In genomic region chr14:75835156-75836141, GRCh38 we compare ENCODE assay signal across 27 cellular contexts.
DNase-seq lines count a peak whose midpoint lies in the region; ATAC-seq, FAIRE-seq and TF ChIP-seq lines count a peak whose summit lies in the region.
"Had no signal": no experiment of that assay in that cellular context is flagged by ENCODE, and none has a peak within 500 bp of the region (broad histone marks: within the 10 kb centered on the region; RNA-seq: fewer than 3 reads in every experiment).

No MANE protein-coding gene starts in this region.

- 0 out of 2 replicates have a peak overlapping the region, but pooled peaks have one; percentile 4 for H3K4me2 ChIP-seq in HepG2 (ENCODE audit: low read depth, low read length)
- no peak overlapping the region for H3K4me2 ChIP-seq in PC-3 (ENCODE audit: low read length)
- H3K4me2 ChIP-seq in astrocyte (ENCODE audit: low read length) = no peak overlapping the region

- WGBS in HepG2 (ENCODE audit: low lambda C conversion rate) = 89% methylated on average over 1 of the region's 1 CpG
- 100% methylated on average over 1 of the region's 1 CpG for WGBS in right lobe of liver (ENCODE audit: insufficient coverage, low coverage, low lambda C conversion rate, missing lambda C conversion rate)
- 91 to 96% (median 93%) methylated on average over 1 of the region's 1 CpG for WGBS in small intestine, 3 donors
- WGBS in body of pancreas, 2 donors = 96 to 100% methylated on average over 1 of the region's 1 CpG
- WGBS in esophagus muscularis mucosa = 96% methylated on average over 1 of the region's 1 CpG

- no peak overlapping the region for H3K27ac Mint-ChIP-seq in astrocyte (ENCODE audit: unreplicated experiment)
- H3K27ac Mint-ChIP-seq: T-helper 17 cell had no signal

- ATAC-seq in HepG2 (peak; percentile 41), right lobe of liver (no peak), PC-3 (no peak), body of pancreas (no peak)
- ATAC-seq: T-helper 17 cell had no signal

- H3K9me3 ChIP-seq in HepG2 (ENCODE audit: low read length) (no peaks in the 10 kb centered on the region), right lobe of liver (no peaks in the 10 kb centered on the region), PC-3 (ENCODE audit: low read length) (no peaks in the 10 kb centered on the region), astrocyte (ENCODE audit: insufficient read depth, low read depth, low read length) (no peaks in the 10 kb centered on the region), small intestine (ENCODE audit: control insufficient read depth, low read depth) (no peaks in the 10 kb centered on the region), body of pancreas (no peaks in the 10 kb centered on the region), esophagus muscularis mucosa (no peaks in the 10 kb centered on the region)
- H3K9me3 ChIP-seq: HAP-1 had no signal

- no peak for TF ChIP-seq RAD21 in HepG2 (CRISPR knock-in tag; IDR thresholded peaks at IDR 0.05)

- POLR2A ChIA-PET in HepG2 (lab: Yijun Ruan, JAX) (no interaction called here), PC-3 (lab: Charles Lee; ENCODE audit: unreplicated experiment) (no interaction called here)

- H3K27ac ChIP-seq in HepG2 (ENCODE audit: extremely low read length, insufficient read depth, low read length) (no peak overlapping the region), right lobe of liver (no peak overlapping the region), PC-3 (ENCODE audit: low read length) (no peak overlapping the region), astrocyte (ENCODE audit: low read depth, low read length) (no peak overlapping the region), small intestine (ENCODE audit: low read depth in 1 of 2, low read length in 1 of 2) (no peak overlapping the region), body of pancreas (no peak overlapping the region), esophagus muscularis mucosa (replicated peaks in 1 of 4) (no peak overlapping the region)
- H3K27ac ChIP-seq: RWPE1 had no signal

- H3K4me3 Mint-ChIP-seq in astrocyte (ENCODE audit: unreplicated experiment) = no peak overlapping the region
- H3K4me3 Mint-ChIP-seq: CD4-positive, CD25-positive, alpha-beta regulatory T cell; T-helper 17 cell had no signal

- no TSS peak for BruUV-seq in HepG2 (replicated peaks; lab: Mats Ljungman, UMichigan)
- BruUV-seq in PC-3 (replicated peaks; lab: Mats Ljungman, UMichigan) = no TSS peak

- H3K4me3 ChIP-seq in HepG2 (replicated peaks in 1 of 3; ENCODE audit: insufficient read depth in 1 of 3, low read depth in 2 of 3, low read length in 3 of 3) (no peak overlapping the region), right lobe of liver (no peak overlapping the region), PC-3 (ENCODE audit: low read length) (no peak overlapping the region), astrocyte (ENCODE audit: insufficient read depth, low read depth, low read length) (no peak overlapping the region), small intestine (ENCODE audit: low read depth in 1 of 2, low read length in 2 of 2) (no peak overlapping the region), body of pancreas (no peak overlapping the region), esophagus muscularis mucosa (no peak overlapping the region)
- H3K4me3 ChIP-seq: HAP-1 had no signal

- CTCF ChIA-PET in HepG2 (lab: Yijun Ruan, JAX; ENCODE audit: low intra/inter-chr PET ratio, low total read pairs) = no interaction called here
- CTCF ChIA-PET in PC-3 (lab: Charles Lee) = interaction anchor here (1.0 kb wide), 1 partner anchor 32 kb away, joined by 4 read pairs; no protein-coding TSS in a partner anchor

- in situ Hi-C loops in HepG2 (cut with HindIII; ENCODE audit: extremely low pct_ligation_motif_present, low pct_unique_long_range_greater_than_20kb) = no loop called here

- TF ChIP-seq CTCF in HepG2 (CRISPR knock-in tag; IDR thresholded peaks at IDR 0.05) = no peak
- no peak for TF ChIP-seq CTCF in right lobe of liver (IDR thresholded peaks at IDR 0.05)
- TF ChIP-seq CTCF in PC-3 (conservative IDR thresholded peaks at IDR 0.05; ENCODE audit: low read depth, low read length) = peak; percentile 34; the same call in 1 of the 2 replicates
- TF ChIP-seq CTCF in astrocyte (IDR thresholded peaks at IDR 0.05; ENCODE audit: insufficient read depth, low read depth, low read length) = no peak
- TF ChIP-seq CTCF in body of pancreas (IDR thresholded peaks at IDR 0.05) = no peak
- TF ChIP-seq CTCF in esophagus muscularis mucosa (IDR thresholded peaks at IDR 0.05) = no peak

- TF ChIP-seq POLR2A in HepG2 (IDR thresholded peaks at IDR 0.05; ENCODE audit: insufficient read depth in 1 of 2, low read depth in 2 of 2, low read length in 2 of 2) (no peak), right lobe of liver (IDR thresholded peaks at IDR 0.05) (no peak), body of pancreas (IDR thresholded peaks at IDR 0.05) (no peak), esophagus muscularis mucosa (IDR thresholded peaks at IDR 0.05; ENCODE audit: low read depth) (no peak)

- H3K27me3 Mint-ChIP-seq in astrocyte (ENCODE audit: low read depth, unreplicated experiment) = no peaks in the 10 kb centered on the region
- H3K27me3 Mint-ChIP-seq: CD4-positive, CD25-positive, alpha-beta regulatory T cell; T-helper 17 cell had no signal

- H4K20me1 ChIP-seq in HepG2 (ENCODE audit: insufficient read depth, low read length) (no peaks in the 10 kb centered on the region), PC-3 (ENCODE audit: low read length) (no peaks in the 10 kb centered on the region), astrocyte (ENCODE audit: insufficient read depth, low read length) (no peaks in the 10 kb centered on the region)

- peaks cover 20% of the 10 kb centered on the region for H3K4me1 Mint-ChIP-seq in astrocyte (ENCODE audit: low read depth, unreplicated experiment)

- H3K27me3 ChIP-seq in HepG2 (ENCODE audit: control insufficient read depth in 1 of 2, insufficient read depth in 2 of 2, low read length in 2 of 2) (no peaks in the 10 kb centered on the region), right lobe of liver (no peaks in the 10 kb centered on the region), PC-3 (ENCODE audit: low read length) (no peaks in the 10 kb centered on the region), astrocyte (ENCODE audit: insufficient read depth, low read length) (no peaks in the 10 kb centered on the region), small intestine (ENCODE audit: control insufficient read depth in 2 of 2, insufficient read depth in 2 of 2, low read length in 2 of 2) (no peaks in the 10 kb centered on the region), body of pancreas (no peaks in the 10 kb centered on the region), esophagus muscularis mucosa (no peaks in the 10 kb centered on the region)

- H3K36me3 ChIP-seq in HepG2 (replicated peaks in 1 of 2; ENCODE audit: control insufficient read depth in 1 of 2, insufficient read depth in 2 of 2, low read length in 2 of 2) (no peaks in the 10 kb centered on the region), right lobe of liver (no peaks in the 10 kb centered on the region), PC-3 (ENCODE audit: low read depth, low read length) (0 out of 2 replicates have a peak, but pooled peaks cover 2% of the 10 kb centered on the region), astrocyte (ENCODE audit: insufficient read depth, low read length) (peaks cover 5% of the 10 kb centered on the region), small intestine (ENCODE audit: control insufficient read depth in 2 of 2, insufficient read depth in 2 of 2, low read length in 2 of 2) (no peaks in the 10 kb centered on the region), body of pancreas (replicated peaks in 1 of 2; ENCODE audit: insufficient read depth in 1 of 2, low read depth in 2 of 2) (no peaks in the 10 kb centered on the region), esophagus muscularis mucosa (no peaks in the 10 kb centered on the region)
- H3K36me3 ChIP-seq: HAP-1 had no signal

- H3K79me2 ChIP-seq in HepG2 (ENCODE audit: insufficient read depth, low read length) (no peaks in the 10 kb centered on the region), PC-3 (ENCODE audit: low read length) (no peaks in the 10 kb centered on the region), astrocyte (ENCODE audit: insufficient read depth, low read length) (no peaks in the 10 kb centered on the region)

- peaks cover 34% of the 10 kb centered on the region for H3K36me3 Mint-ChIP-seq in astrocyte (ENCODE audit: low read depth, unreplicated experiment)

- peaks cover 16% of the 10 kb centered on the region for H3K9me3 Mint-ChIP-seq in astrocyte (ENCODE audit: unreplicated experiment)

- H3K4me1 ChIP-seq in HepG2 (ENCODE audit: insufficient read depth, low read length) (peaks cover 28% of the 10 kb centered on the region), right lobe of liver (peaks cover 0 to 8% (median 3%) of the 10 kb centered on the region in 4 donors), PC-3 (ENCODE audit: insufficient read depth, low read length) (peaks cover 40% of the 10 kb centered on the region), astrocyte (ENCODE audit: insufficient read depth, low read length) (peaks cover 23% of the 10 kb centered on the region), small intestine (ENCODE audit: control insufficient read depth in 2 of 2, insufficient read depth in 1 of 2, low read depth in 1 of 2, low read length in 1 of 2) (no peaks in the 10 kb centered on the region), body of pancreas (peaks cover 31% of the 10 kb centered on the region), esophagus muscularis mucosa (peaks cover 4 to 30% (median 25%) of the 10 kb centered on the region in 4 donors)
- H3K4me1 ChIP-seq: HAP-1 had no signal

- TF ChIP-seq EP300 in HepG2 (IDR thresholded peaks at IDR 0.05; ENCODE audit: low read depth in 2 of 2, low read length in 2 of 2) (no peak), HepG2 (CRISPR knock-in tag; IDR thresholded peaks at IDR 0.05; ENCODE audit: borderline replicate concordance) (no peak), esophagus muscularis mucosa (IDR thresholded peaks at IDR 0.05) (no peak)

- no peaks in the 10 kb centered on the region for H3K9me2 ChIP-seq in PC-3 (replicated peaks; ENCODE audit: low read length)

- no peaks in the 10 kb centered on the region for H3F3A ChIP-seq in PC-3 (ENCODE audit: low read length, unreplicated experiment)

- peak; percentile 41 for DNase-seq in HepG2 (ENCODE audit: low spot score)
- DNase-seq in right lobe of liver = no peak
- no peak for DNase-seq in PC-3
- peak; percentile 55 for DNase-seq in astrocyte (ENCODE audit: low read depth)
- peak; percentile 84 for DNase-seq in small intestine
- DNase-seq in body of pancreas = no peak
- DNase-seq in esophagus muscularis mucosa (ENCODE audit: extremely low spot score) = no peak
- no peak for DNase-seq in nucleus accumbens (lab: John Stamatoyannopoulos, UW)
- DNase-seq: 8988T; ACHN; CD4-positive, CD25-positive, alpha-beta regulatory T cell; COR-L47; GF-D8; GOT3; Karpas-422; NCI-H1092; NCI-H1436; NCI-H187; NCI-H2081 treated with DMSO at 0.1 percent for 48 hours; NCI-H2171; NCI-H345; NCI-H510A treated with DMSO at 0.1 percent for 48 hours; NCI-H774; SHP77; T-helper 17 cell had no signal

- FAIRE-seq in HepG2 (lab: Jason Lieb, UNC) (no peak), astrocyte (lab: Jason Lieb, UNC) (no peak), small intestine (lab: Jason Lieb, UNC) (no peak)

- H3K9ac ChIP-seq in HepG2 (ENCODE audit: insufficient read depth, low read depth, low read length) (no peak overlapping the region), PC-3 (ENCODE audit: low read length) (no peak overlapping the region), astrocyte (ENCODE audit: low read length) (no peak overlapping the region)

- H2AFZ ChIP-seq in HepG2 (ENCODE audit: low read length) (no peak overlapping the region), PC-3 (ENCODE audit: low read length) (no peak overlapping the region), astrocyte (ENCODE audit: low read depth, low read length) (no peak overlapping the region)

- intact Hi-C loops in HepG2 (cut with micrococcal nuclease; ENCODE audit: unreplicated experiment) = no loop called here
- intact Hi-C loops in right lobe of liver (cut with DNase I) = no loop called here
- intact Hi-C loops in PC-3 (cut with micrococcal nuclease) = no loop called here
- intact Hi-C loops in body of pancreas (cut with DNase I) = no loop called here
- intact Hi-C loops in esophagus muscularis mucosa (cut with DNase I) = no loop called here

Comparison
In these comparisons a context has a peak if more than half of its experiments do, and no peak if none do; other contexts are left out.
1. DNase-seq: peak in HepG2 (single experiment), astrocyte (single experiment) and small intestine (single experiment); none in right lobe of liver (0 of 3), PC-3 (single experiment), body of pancreas (0 of 4), esophagus muscularis mucosa (single experiment) and nucleus accumbens (0 of 56).